8 cellular contexts compared by ENCODE assay signal in the genomic region with DNA sequence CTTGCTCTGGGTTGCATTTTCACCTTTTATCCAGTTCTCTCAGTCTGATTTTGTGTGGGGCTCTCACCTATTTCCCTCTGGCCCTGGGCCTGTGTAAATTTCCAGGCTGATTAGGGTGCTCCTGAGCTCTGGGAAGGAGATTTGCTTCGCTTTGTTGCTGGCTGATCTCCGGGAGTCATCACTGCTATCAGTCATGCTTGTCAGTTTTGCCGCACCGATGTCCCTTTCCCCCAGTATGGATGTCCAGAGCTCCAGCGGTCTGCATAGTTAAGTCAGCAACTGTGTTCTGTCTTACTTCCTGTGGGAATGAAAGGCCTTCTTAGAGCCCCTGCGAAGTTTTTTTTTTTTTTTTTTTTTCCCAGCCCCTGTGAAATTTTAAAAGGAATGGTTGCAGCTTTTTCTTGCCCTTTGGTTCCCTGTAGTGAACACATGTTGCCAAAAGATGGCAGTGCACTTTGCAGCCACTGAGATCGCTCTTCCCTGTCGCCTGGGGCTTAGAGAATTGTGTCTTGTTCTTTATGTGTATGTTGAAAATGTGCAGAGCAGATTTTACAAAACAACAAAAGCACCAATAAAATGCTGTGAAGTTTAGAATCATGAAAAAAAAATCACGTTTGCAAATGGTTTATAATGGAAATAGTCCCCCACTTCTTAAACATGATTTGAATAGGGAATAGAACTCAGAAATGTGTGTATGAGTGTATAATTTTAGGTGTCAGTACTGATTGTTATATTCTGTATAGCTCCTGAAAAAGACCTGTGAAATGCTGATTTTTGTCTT.
DNase-seq lines count a peak whose midpoint lies in the region; ATAC-seq and TF ChIP-seq lines count a peak whose summit lies in the region.
"Had no signal": no experiment of that assay in that cellular context is flagged by ENCODE, and none has a peak within 500 bp of the region (broad histone marks: within the 10 kb centered on the region; RNA-seq: fewer than 3 reads in every experiment).

No MANE protein-coding gene starts in this region.

- peaks cover 35% of the 10 kb centered on the region for H3K27me3 Mint-ChIP-seq in osteocyte (ENCODE audit: unreplicated experiment)
- H3K27me3 Mint-ChIP-seq: stimulated activated naive CD8-positive, alpha-beta T cell treated with anti-CD3 and anti-CD28 coated beads, Interleukin-15, Interleukin-2, amounts not matched to agents 100 ng/mL and 50 ng/mL, for 24 hours had no signal

- no peak overlapping the region for H3K27ac Mint-ChIP-seq in osteocyte (ENCODE audit: unreplicated experiment)
- H3K27ac Mint-ChIP-seq: stimulated activated naive CD8-positive, alpha-beta T cell treated with anti-CD3 and anti-CD28 coated beads, Interleukin-15, Interleukin-2, amounts not matched to agents 100 ng/mL and 50 ng/mL, for 24 hours had no signal

- H3F3A ChIP-seq in SK-N-SH (replicated peaks; ENCODE audit: insufficient read depth) = no peaks in the 10 kb centered on the region

- DNase-seq in GM10266 (ENCODE audit: extremely low spot score) (peak; percentile 34), SK-N-SH (peak; percentile 36), fibroblast of the conjunctiva (ENCODE audit: low read depth) (peak; percentile 43), osteocyte (ENCODE audit: extremely low spot score, unreplicated experiment) (no peak)
- no peak for DNase-seq in activated CD4-positive, CD25-positive, alpha-beta regulatory T cell (lab: John Stamatoyannopoulos, UW)

- H3K36me3 Mint-ChIP-seq in osteocyte (ENCODE audit: unreplicated experiment) = peaks cover 5% of the 10 kb centered on the region

- H4K20me1 ChIP-seq in SK-N-SH (ENCODE audit: insufficient read depth) = no peaks in the 10 kb centered on the region

- CTCF ChIA-PET in SK-N-SH (lab: Yijun Ruan, JAX) = interaction anchor here (0.7 to 2.5 kb wide), 14 partner anchors 8 to 1056 kb away, joined by 3 to 11 read pairs (median 4); no protein-coding TSS in a partner anchor

- H3K9me3 Mint-ChIP-seq in osteocyte (ENCODE audit: unreplicated experiment) = no peaks in the 10 kb centered on the region
- H3K9me3 Mint-ChIP-seq: stimulated activated naive CD8-positive, alpha-beta T cell treated with anti-CD3 and anti-CD28 coated beads, Interleukin-15, Interleukin-2, amounts not matched to agents 100 ng/mL and 50 ng/mL, for 24 hours had no signal

- POLR2A ChIA-PET in SK-N-SH (lab: Yijun Ruan, JAX) = no interaction called here

- no peaks in the 10 kb centered on the region for H3K36me3 ChIP-seq in SK-N-SH (replicated peaks in 1 of 2; ENCODE audit: control insufficient read depth in 1 of 2, insufficient read depth in 2 of 2, low read length in 1 of 2)

- TF ChIP-seq CTCF in GM10266 (IDR thresholded peaks at IDR 0.05; ENCODE audit: control insufficient read depth, insufficient read depth, low read depth, missing control alignments) = peak; percentile 70
- peak; percentile 73 for TF ChIP-seq CTCF in SK-N-SH (IDR thresholded peaks at IDR 0.05)
- TF ChIP-seq CTCF in osteocyte (IDR thresholded peaks at IDR 0.05) = peak; percentile 83

- no peak overlapping the region for H3K9ac ChIP-seq in SK-N-SH

- ATAC-seq in HG02981 (IDR thresholded peaks at IDR 0.05; ENCODE audit: unreplicated experiment) = peak; percentile 46
- no peak for ATAC-seq in GM19455 (IDR thresholded peaks at IDR 0.05; ENCODE audit: unreplicated experiment)

- H3K9me3 ChIP-seq in SK-N-SH = no peaks in the 10 kb centered on the region

- H2AFZ ChIP-seq in SK-N-SH (ENCODE audit: low read depth) = no peak overlapping the region

- no peaks in the 10 kb centered on the region for H3K79me2 ChIP-seq in SK-N-SH (ENCODE audit: insufficient read depth)

- no peak overlapping the region for H3K27ac ChIP-seq in SK-N-SH (ENCODE audit: low read depth in 2 of 2, low read length in 1 of 2)

- peaks cover 34% of the 10 kb centered on the region; the same call in 1 of the 2 replicates for H3K27me3 ChIP-seq in SK-N-SH (ENCODE audit: insufficient read depth)

- 0 out of 2 replicates have a peak overlapping the region, but pooled peaks have one; percentile 10 for H3K4me2 ChIP-seq in SK-N-SH

- peak; percentile 54 for TF ChIP-seq RAD21 in SK-N-SH (IDR thresholded peaks at IDR 0.05; ENCODE audit: low read length)

- WGBS in SK-N-SH (ENCODE audit: low lambda C conversion rate) = 6% methylated on average over 9 of the region's 9 CpGs

- H3K4me1 Mint-ChIP-seq in osteocyte (ENCODE audit: unreplicated experiment) = peaks cover 31% of the 10 kb centered on the region

- no peaks in the 10 kb centered on the region for H3K9me2 ChIP-seq in SK-N-SH

- H3K4me3 ChIP-seq in SK-N-SH (ENCODE audit: low read depth in 2 of 2, low read length in 1 of 2) = no peak overlapping the region; a peak in 2 of 4 replicates

- no peak for TF ChIP-seq EP300 in SK-N-SH (IDR thresholded peaks at IDR 0.05; ENCODE audit: borderline replicate concordance in 1 of 2, low read depth in 1 of 2, low read length in 1 of 2)

- no peaks in the 10 kb centered on the region for H3K4me1 ChIP-seq in SK-N-SH (ENCODE audit: control insufficient read depth in 1 of 2, insufficient read depth in 2 of 2, low read depth in 1 of 2, low read length in 1 of 2)

- H3K4me3 Mint-ChIP-seq in osteocyte (ENCODE audit: unreplicated experiment) = no peak overlapping the region
- H3K4me3 Mint-ChIP-seq: stimulated activated naive CD8-positive, alpha-beta T cell treated with anti-CD3 and anti-CD28 coated beads, Interleukin-15, Interleukin-2, amounts not matched to agents 100 ng/mL and 50 ng/mL, for 24 hours had no signal

TF ChIP-seq in SK-N-SH, 30 proteins besides CTCF, POLR2A, EP300 and RAD21:
- TF ChIP-seq JUND (IDR thresholded peaks at IDR 0.05) (no peak), SMC3 (IDR thresholded peaks at IDR 0.05; ENCODE audit: low read depth, low read length) (peak; percentile 29)

Comparison
In these comparisons a context has a peak if more than half of its experiments do, and no peak if none do; other contexts are left out.
1. DNase-seq: peak in GM10266 (single experiment), SK-N-SH (single experiment) and fibroblast of the conjunctiva (single experiment); none in osteocyte (single experiment) and activated CD4-positive, CD25-positive, alpha-beta regulatory T cell (0 of 4).
2. Peak in every context shown above with its lines, with median percentiles within 50 percentile points of each other: CTCF ChIP-seq.